Comparison of ENCODE assay signal across 15 cellular contexts in genomic region chr17:42227849-42228696, GRCh38. TPM values are rescaled to one million over a fixed set of nuclear protein-coding genes. Genes with fewer than 3 reads are reported as not detected.
A peak's percentile ranks its signal among the peaks of the same experiment; 100 is the strongest.
DNase-seq lines count a peak whose midpoint lies in the region; ATAC-seq and TF ChIP-seq lines count a peak whose summit lies in the region.
"Had no signal": no experiment of that assay in that cellular context is flagged by ENCODE, and none has a peak within 500 bp of the region (broad histone marks: within the 10 kb centered on the region; RNA-seq: fewer than 3 reads in every experiment).

No MANE protein-coding gene starts in this region.

- peak overlapping the region in 1 of 3 experiments; percentile 25 for H3K4me3 Mint-ChIP-seq in nephron
- H3K4me3 Mint-ChIP-seq: central memory CD8-positive, alpha-beta T cell; IgD-negative memory B cell; T-helper 1 cell treated with Interleukin-12 subunit alpha and Interleukin-12 subunit beta and Interleukin-4 antibody, amounts not matched to agents 30 μg/mL and 1 μg/mL, for 36 hours had no signal

- H3K9me3 Mint-ChIP-seq in nephron: no peaks in the 10 kb centered on the region
- H3K9me3 Mint-ChIP-seq: central memory CD8-positive, alpha-beta T cell; IgD-negative memory B cell; T-helper 1 cell treated with Interleukin-12 subunit alpha and Interleukin-12 subunit beta and Interleukin-4 antibody, amounts not matched to agents 30 μg/mL and 1 μg/mL, for 36 hours had no signal

- H3K4me3 ChIP-seq in esophagus squamous epithelium (no peak overlapping the region), aorta (ENCODE audit: low read length in 2 of 2) (no peak overlapping the region), brain microvascular endothelial cell (ENCODE audit: low read depth, low read length) (no peak overlapping the region)
- H3K4me3 ChIP-seq: left lung, tibial artery had no signal

- DNase-seq in AG08396 (ENCODE audit: low spot score) (peak; percentile 35), LHCN-M2 (ENCODE audit: low read depth) (peak; percentile 88), esophagus squamous epithelium (lab: John Stamatoyannopoulos, UW) (no peak), superior temporal gyrus (ENCODE audit: extremely low spot score) (no peak), hypothalamus (lab: John Stamatoyannopoulos, UW) (no peak), aorta (no peak), brain microvascular endothelial cell (no peak)
- DNase-seq: C1 segment of cervical spinal cord, left lung, NCI-H1694 treated with DMSO at 0.1 percent for 48 hours, tibial artery had no signal

- no peaks in the 10 kb centered on the region for H3K9me3 ChIP-seq in esophagus squamous epithelium
- no peaks in the 10 kb centered on the region for H3K9me3 ChIP-seq in aorta (ENCODE audit: control insufficient read depth, low read length)
- H3K9me3 ChIP-seq: left lung, tibial artery had no signal

- no peaks in the 10 kb centered on the region for H3K27me3 Mint-ChIP-seq in nephron (ENCODE audit: low read depth)
- H3K27me3 Mint-ChIP-seq: central memory CD8-positive, alpha-beta T cell; IgD-negative memory B cell had no signal

- peak overlapping the region in 3 of 4 donors; percentile 4 to 43 (median 13) for H3K27ac ChIP-seq in esophagus squamous epithelium
- no peak overlapping the region for H3K27ac ChIP-seq in aorta (ENCODE audit: low read depth in 1 of 2, low read length in 2 of 2)
- no peak overlapping the region for H3K27ac ChIP-seq in brain microvascular endothelial cell
- H3K27ac ChIP-seq: tibial artery had no signal

- no peak for ATAC-seq in aorta (ENCODE audit: low FRiP score)
- ATAC-seq: left lung had no signal

- peaks cover 21% of the 10 kb centered on the region for H3K36me3 Mint-ChIP-seq in nephron (ENCODE audit: low read depth)

- in situ Hi-C loops in brain microvascular endothelial cell (cut with HindIII; ENCODE audit: low pct_ligation_motif_present, low sequenced_read_pairs): no loop called here

- WGBS in esophagus squamous epithelium, 2 donors: 53 to 59% methylated on average over 10 of the region's 10 CpGs
- 64 to 68% methylated on average over 10 of the region's 10 CpGs for WGBS in aorta, 2 donors

- intact Hi-C loops in esophagus squamous epithelium (cut with DNase I): no loop called here
- intact Hi-C loops in aorta (cut with DNase I): no loop called here

- H3K36me3 ChIP-seq in esophagus squamous epithelium (peaks cover 0 to 63% (median 12%) of the 10 kb centered on the region in 3 donors), aorta (ENCODE audit: control insufficient read depth in 1 of 2, insufficient read depth in 2 of 2, low read length in 1 of 2) (peaks cover 0 to 3% of the 10 kb centered on the region in 2 donors), brain microvascular endothelial cell (replicated peaks) (no peaks in the 10 kb centered on the region)

- TF ChIP-seq POLR2A in esophagus squamous epithelium (IDR thresholded peaks at IDR 0.05): no peak

- no peaks in the 10 kb centered on the region for H3K27me3 ChIP-seq in esophagus squamous epithelium
- no peaks in the 10 kb centered on the region for H3K27me3 ChIP-seq in aorta (ENCODE audit: control insufficient read depth in 1 of 2, insufficient read depth in 2 of 2, low read length in 1 of 2)
- H3K27me3 ChIP-seq in brain microvascular endothelial cell (replicated peaks): no peaks in the 10 kb centered on the region
- H3K27me3 ChIP-seq: left lung, tibial artery had no signal

- TF ChIP-seq CTCF in esophagus squamous epithelium (IDR thresholded peaks at IDR 0.05) (no peak), nephron (IDR thresholded peaks at IDR 0.05; ENCODE audit: unreplicated experiment in 3 of 3) (no peak), brain microvascular endothelial cell (IDR thresholded peaks at IDR 0.05; ENCODE audit: low read depth, low read length, missing control alignments) (no peak)

- H3K4me1 ChIP-seq in esophagus squamous epithelium (peaks cover 0 to 19% (median 8%) of the 10 kb centered on the region in 3 donors), aorta (ENCODE audit: control insufficient read depth in 1 of 2, insufficient read depth in 2 of 2, low read length in 2 of 2) (no peaks in the 10 kb centered on the region)

- peaks cover 6% of the 10 kb centered on the region for H3K4me1 Mint-ChIP-seq in nephron

- H3K27ac Mint-ChIP-seq in nephron: peak overlapping the region; percentile 22 to 62 (median 56)
- H3K27ac Mint-ChIP-seq: T-helper 1 cell treated with Interleukin-12 subunit alpha and Interleukin-12 subunit beta and Interleukin-4 antibody, amounts not matched to agents 30 μg/mL and 1 μg/mL, for 36 hours had no signal

RNA-seq across cellular contexts. Expression of gene GHDC, which starts 33.8 kb away (rescaled TPM):
- total RNA-seq in LHCN-M2 (2014; rRNA removed) (14.6 and 16.8 TPM in 2 replicates), esophagus squamous epithelium (10 to 100 TPM in 2 of 4 donors, 1 to 10 TPM in 2; 5.5 to 22.0 (median 13.1) TPM), aorta (10 to 100 TPM; 17.3 to 26.0 TPM)
- polyA plus RNA-seq in LHCN-M2 (2012): 6.6 TPM
- polyA plus RNA-seq in aorta: 10 to 100 TPM; 13.1 to 27.5 TPM

RNA-seq across cellular contexts. Expression of gene HCRT, which starts 42.8 kb away (rescaled TPM):
- total RNA-seq in LHCN-M2 (2014; rRNA removed) (not detected in 2 replicates), esophagus squamous epithelium (not detected), aorta (not detected)
- polyA plus RNA-seq in LHCN-M2 (2012): 0.12 TPM
- not detected for polyA plus RNA-seq in aorta
- total RNA-seq: left lung had no signal
- polyA plus RNA-seq: IgD-negative memory B cell had no signal

RNA-seq across cellular contexts. Expression of gene KCNH4, which starts 47.1 kb away (rescaled TPM):
- total RNA-seq in LHCN-M2 (2014; rRNA removed) (under 0.01 TPM in 1 of 2 replicates, not detected in the other), esophagus squamous epithelium (under 1 TPM in 2 of 4 donors, not detected in 2; under 0.01 to 0.09 TPM), aorta (under 1 TPM; 0.15 to 0.32 TPM)
- polyA plus RNA-seq in LHCN-M2 (2012): not detected
- polyA plus RNA-seq in aorta: not detected
- polyA plus RNA-seq: IgD-negative memory B cell had no signal

RNA-seq across cellular contexts. Expression of gene STAT5B, which starts 48.1 kb away (rescaled TPM):
- total RNA-seq in LHCN-M2 (2014; rRNA removed) (12.6 and 14.2 TPM in 2 replicates), esophagus squamous epithelium (10 to 100 TPM; 17.9 to 57.6 (median 19.5) TPM), aorta (100 to 1,000 TPM in 1 of 2 donors, 10 to 100 TPM in 1; 78.0 to 106 TPM)
- polyA plus RNA-seq in LHCN-M2 (2012): 5.9 TPM
- polyA plus RNA-seq in aorta: 10 to 100 TPM; 18.0 to 54.6 TPM

Comparison
In these comparisons a context has a peak if more than half of its experiments do, and no peak if none do; other contexts are left out.
1. DNase-seq: peak in AG08396 (single experiment) and LHCN-M2 (single experiment); none in esophagus squamous epithelium (single experiment), superior temporal gyrus (single experiment), hypothalamus (0 of 51), aorta (0 of 2) and brain microvascular endothelial cell (single experiment).
2. H3K27ac ChIP-seq: peak in esophagus squamous epithelium (3 of 4); none in aorta (0 of 2) and brain microvascular endothelial cell (single experiment).